In genomic region chr16:47069841-47070584, GRCh38 we compare ENCODE assay signal across 22 cellular contexts.
DNase-seq lines count a peak whose midpoint lies in the region; ATAC-seq and TF ChIP-seq lines count a peak whose summit lies in the region.
"Had no signal": no experiment of that assay in that cellular context is flagged by ENCODE, and none has a peak within 500 bp of the region (broad histone marks: within the 10 kb centered on the region; RNA-seq: fewer than 3 reads in every experiment).

No MANE protein-coding gene starts in this region.

- H3K27me3 ChIP-seq in upper lobe of right lung: no peaks in the 10 kb centered on the region
- H3K27me3 ChIP-seq: MG63, Peyer's patch had no signal

- peaks cover 6% of the 10 kb centered on the region for H3K36me3 Mint-ChIP-seq in activated CD8-positive, alpha-beta memory T cell treated with anti-CD3 and anti-CD28 coated beads, Interleukin-2, amount 10 ng/mL, durations not matched to agents 7 days and 5 days
- no peaks in the 10 kb centered on the region for H3K36me3 Mint-ChIP-seq in naive thymus-derived CD8-positive, alpha-beta T cell
- H3K36me3 Mint-ChIP-seq: CD4-positive, CD25-positive, alpha-beta regulatory T cell; IgD-negative memory B cell had no signal

- H3K27ac ChIP-seq in upper lobe of right lung: no peak overlapping the region
- H3K27ac ChIP-seq: Peyer's patch had no signal

- H3K27me3 Mint-ChIP-seq in activated CD8-positive, alpha-beta memory T cell treated with anti-CD3 and anti-CD28 coated beads, Interleukin-2, amount 10 ng/mL, durations not matched to agents 7 days and 5 days: peaks cover 4% of the 10 kb centered on the region
- H3K27me3 Mint-ChIP-seq in stimulated activated naive CD8-positive, alpha-beta T cell treated with anti-CD3 and anti-CD28 coated beads, Interleukin-15, amount 100 ng/mL, for 72 hours: peaks cover 27% of the 10 kb centered on the region
- peaks cover 0 to 3% (median 0%) of the 10 kb centered on the region in 5 donors for H3K27me3 Mint-ChIP-seq in naive thymus-derived CD8-positive, alpha-beta T cell

- POLR2A ChIA-PET in naive thymus-derived CD8-positive, alpha-beta T cell (lab: Charles Lee): no interaction called here

- intact Hi-C loops in upper lobe of right lung (cut with DNase I): no loop called here

- TF ChIP-seq CTCF in upper lobe of right lung (IDR thresholded peaks at IDR 0.05): no peak

- no peak overlapping the region for H3K27ac Mint-ChIP-seq in activated CD8-positive, alpha-beta memory T cell treated with anti-CD3 and anti-CD28 coated beads, Interleukin-2, amount 10 ng/mL, durations not matched to agents 7 days and 5 days
- H3K27ac Mint-ChIP-seq in stimulated activated naive CD8-positive, alpha-beta T cell treated with anti-CD3 and anti-CD28 coated beads, Interleukin-15, amount 100 ng/mL, for 72 hours: peak overlapping the region; percentile 24 to 47
- no peak overlapping the region for H3K27ac Mint-ChIP-seq in naive thymus-derived CD8-positive, alpha-beta T cell
- H3K27ac Mint-ChIP-seq: CD4-positive, CD25-positive, alpha-beta regulatory T cell; IgD-negative memory B cell had no signal

- peaks cover 16% of the 10 kb centered on the region for H3K4me1 Mint-ChIP-seq in activated CD8-positive, alpha-beta memory T cell treated with anti-CD3 and anti-CD28 coated beads, Interleukin-2, amount 10 ng/mL, durations not matched to agents 7 days and 5 days
- H3K4me1 Mint-ChIP-seq in stimulated activated naive CD8-positive, alpha-beta T cell treated with anti-CD3 and anti-CD28 coated beads, Interleukin-15, amount 100 ng/mL, for 72 hours: peaks cover 34% of the 10 kb centered on the region
- peaks cover 0 to 7% (median 0%) of the 10 kb centered on the region in 4 donors for H3K4me1 Mint-ChIP-seq in naive thymus-derived CD8-positive, alpha-beta T cell

- CTCF ChIA-PET in activated CD8-positive, alpha-beta memory T cell treated with anti-CD3 and anti-CD28 coated beads, Interleukin-2, amount 10 ng/mL, durations not matched to agents 7 days and 5 days (lab: Charles Lee): no interaction called here

- H3K9me3 Mint-ChIP-seq in activated CD8-positive, alpha-beta memory T cell treated with anti-CD3 and anti-CD28 coated beads, Interleukin-2, amount 10 ng/mL, durations not matched to agents 7 days and 5 days (ENCODE audit: low read depth): peaks cover 5% of the 10 kb centered on the region
- peaks cover 4 to 7% of the 10 kb centered on the region in 2 donors for H3K9me3 Mint-ChIP-seq in stimulated activated naive CD8-positive, alpha-beta T cell treated with anti-CD3 and anti-CD28 coated beads, Interleukin-15, amount 100 ng/mL, for 72 hours
- H3K9me3 Mint-ChIP-seq in naive thymus-derived CD8-positive, alpha-beta T cell: no peaks in the 10 kb centered on the region
- H3K9me3 Mint-ChIP-seq: CD4-positive, CD25-positive, alpha-beta regulatory T cell had no signal

- no peak overlapping the region for H3K4me3 ChIP-seq in upper lobe of right lung
- H3K4me3 ChIP-seq: MG63, Peyer's patch had no signal

- DNase-seq in activated CD8-positive, alpha-beta memory T cell treated with anti-CD3 and anti-CD28 coated beads, Interleukin-2, amount 10 ng/mL, durations not matched to agents 7 days and 5 days: peak; percentile 25
- no peak for DNase-seq in activated CD8-positive, alpha-beta memory T cell treated with anti-CD3 and anti-CD28 coated beads, Interleukin-2, amount 50 U/mL, for 48 hours
- no peak for DNase-seq in stimulated activated naive CD8-positive, alpha-beta T cell treated with anti-CD3 and anti-CD28 coated beads, Interleukin-15, amount 100 ng/mL, for 72 hours
- DNase-seq in stimulated activated naive CD8-positive, alpha-beta T cell treated with anti-CD3 and anti-CD28 coated beads, Interleukin-15, Interleukin-2, amounts not matched to agents 100 U/mL and 50 U/mL, for 24 hours: no peak
- DNase-seq in islet precursor cell: peak; percentile 23
- DNase-seq in upper lobe of right lung: peak; percentile 31
- no peak for DNase-seq in HUDEP-2 (lab: John Stamatoyannopoulos, UW; ENCODE audit: unreplicated experiment in 76 of 76)
- no peak for DNase-seq in naive thymus-derived CD8-positive, alpha-beta T cell
- DNase-seq: DMS 273 treated with DMSO at 0.1 percent for 48 hours, DMS79 treated with DMSO at 0.1 percent for 48 hours, Kasumi-1, MG63, NCI-H1417, NCI-H1694 treated with DMSO at 0.1 percent for 48 hours, NCI-H2081 treated with DMSO at 0.1 percent for 48 hours, NCI-H2171 treated with DMSO at 0.1 percent for 48 hours, NCI-H446, NCI-H526, Peyer's patch had no signal

- ATAC-seq in activated CD8-positive, alpha-beta memory T cell treated with anti-CD3 and anti-CD28 coated beads, Interleukin-2, amount 10 ng/mL, durations not matched to agents 7 days and 5 days: no peak
- ATAC-seq in stimulated activated naive CD8-positive, alpha-beta T cell treated with anti-CD3 and anti-CD28 coated beads, Interleukin-15, amount 100 ng/mL, for 72 hours: no peak
- no peak for ATAC-seq in stimulated activated naive CD8-positive, alpha-beta T cell treated with anti-CD3 and anti-CD28 coated beads, Interleukin-15, Interleukin-2, amounts not matched to agents 100 U/mL and 50 U/mL, for 24 hours
- no peak for ATAC-seq in upper lobe of right lung
- ATAC-seq in naive thymus-derived CD8-positive, alpha-beta T cell: no peak
- ATAC-seq: HCT116 had no signal

- H3K9me3 ChIP-seq in upper lobe of right lung: no peaks in the 10 kb centered on the region
- H3K9me3 ChIP-seq: Peyer's patch had no signal

- no peak overlapping the region for H3K4me3 Mint-ChIP-seq in activated CD8-positive, alpha-beta memory T cell treated with anti-CD3 and anti-CD28 coated beads, Interleukin-2, amount 10 ng/mL, durations not matched to agents 7 days and 5 days
- H3K4me3 Mint-ChIP-seq in stimulated activated naive CD8-positive, alpha-beta T cell treated with anti-CD3 and anti-CD28 coated beads, Interleukin-15, amount 100 ng/mL, for 72 hours: no peak overlapping the region
- H3K4me3 Mint-ChIP-seq in naive thymus-derived CD8-positive, alpha-beta T cell: no peak overlapping the region
- H3K4me3 Mint-ChIP-seq: CD4-positive, CD25-positive, alpha-beta regulatory T cell had no signal

- H3K4me1 ChIP-seq in upper lobe of right lung: no peaks in the 10 kb centered on the region
- H3K4me1 ChIP-seq: Peyer's patch had no signal

- no peaks in the 10 kb centered on the region for H3K36me3 ChIP-seq in upper lobe of right lung
- H3K36me3 ChIP-seq: MG63, Peyer's patch had no signal

Comparison
In these comparisons a context has a peak if more than half of its experiments do, and no peak if none do; other contexts are left out.
1. DNase-seq: peak in activated CD8-positive, alpha-beta memory T cell treated with anti-CD3 and anti-CD28 coated beads, Interleukin-2, amount 10 ng/mL, durations not matched to agents 7 days and 5 days (single experiment), islet precursor cell (single experiment) and upper lobe of right lung (single experiment); none in activated CD8-positive, alpha-beta memory T cell treated with anti-CD3 and anti-CD28 coated beads, Interleukin-2, amount 50 U/mL, for 48 hours (single experiment), stimulated activated naive CD8-positive, alpha-beta T cell treated with anti-CD3 and anti-CD28 coated beads, Interleukin-15, amount 100 ng/mL, for 72 hours (0 of 2), stimulated activated naive CD8-positive, alpha-beta T cell treated with anti-CD3 and anti-CD28 coated beads, Interleukin-15, Interleukin-2, amounts not matched to agents 100 U/mL and 50 U/mL, for 24 hours (single experiment), HUDEP-2 (0 of 76) and naive thymus-derived CD8-positive, alpha-beta T cell (0 of 10).
2. H3K27ac Mint-ChIP-seq: peak in stimulated activated naive CD8-positive, alpha-beta T cell treated with anti-CD3 and anti-CD28 coated beads, Interleukin-15, amount 100 ng/mL, for 72 hours (2 of 2); none in activated CD8-positive, alpha-beta memory T cell treated with anti-CD3 and anti-CD28 coated beads, Interleukin-2, amount 10 ng/mL, durations not matched to agents 7 days and 5 days (single experiment) and naive thymus-derived CD8-positive, alpha-beta T cell (0 of 10).